8 cellular contexts compared by ENCODE assay signal in the genomic region with DNA sequence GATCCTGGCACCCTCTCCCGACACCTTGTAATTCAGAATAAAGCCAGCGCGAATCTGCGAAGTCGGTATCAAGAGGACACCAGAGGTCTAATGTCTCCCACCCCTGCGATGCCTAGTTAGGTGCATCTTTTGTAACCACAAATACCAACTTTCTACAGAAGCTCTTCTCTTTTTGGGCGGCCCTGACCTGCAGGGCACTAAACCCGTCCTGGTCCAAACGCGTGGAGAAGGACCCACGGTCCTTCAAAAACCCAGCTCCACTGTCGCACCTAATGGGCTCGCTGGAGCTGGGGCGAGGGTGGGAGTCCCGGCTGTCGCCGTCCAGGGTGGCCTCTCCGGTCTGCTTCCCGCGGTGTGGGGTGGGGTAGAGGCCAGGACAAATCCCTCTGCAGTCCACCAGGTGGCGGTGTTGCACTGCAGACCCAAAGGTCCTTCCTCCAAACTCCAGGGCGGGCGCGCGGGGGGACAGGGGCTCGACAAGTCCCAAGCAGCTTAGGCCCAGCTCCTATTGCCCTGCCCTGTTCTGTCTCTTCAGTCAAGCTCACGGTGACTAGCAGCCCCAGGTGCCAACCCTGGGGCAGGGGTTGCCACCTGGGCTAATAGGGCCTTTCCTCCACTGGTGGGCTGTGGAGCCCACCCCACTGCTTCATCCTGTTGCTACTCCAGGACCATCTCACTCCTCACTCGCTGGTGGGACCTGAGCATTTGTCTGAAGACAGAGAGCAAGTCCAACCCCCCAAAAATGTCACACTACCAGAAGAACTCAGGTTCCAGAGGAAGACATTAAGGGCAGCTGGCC. TPM values are rescaled to one million over a fixed set of nuclear protein-coding genes. Genes with fewer than 3 reads are reported as not detected.
DNase-seq lines count a peak whose midpoint lies in the region; ATAC-seq and TF ChIP-seq lines count a peak whose summit lies in the region.

No MANE protein-coding gene starts in this region.

- H3K9ac ChIP-seq in mucosa of rectum (ENCODE audit: low read depth in 1 of 2, low read length in 2 of 2) = peak overlapping the region; percentile 1 to 47

- peaks cover 13 to 14% of the 10 kb centered on the region in 2 donors for H3K4me1 ChIP-seq in mucosa of rectum (ENCODE audit: control insufficient read depth in 2 of 2, insufficient read depth in 2 of 2, low read length in 2 of 2)

- no peak for ATAC-seq in GM19452 (IDR thresholded peaks at IDR 0.05; ENCODE audit: unreplicated experiment)

- H3K36me3 ChIP-seq in mucosa of rectum (ENCODE audit: control insufficient read depth in 2 of 2, insufficient read depth in 2 of 2, low read length in 2 of 2) = no peaks in the 10 kb centered on the region

- H3K9me3 ChIP-seq in mucosa of rectum (ENCODE audit: control insufficient read depth in 2 of 2, low read length in 2 of 2) = no peaks in the 10 kb centered on the region

- peak overlapping the region in 1 of 2 donors; percentile 29 for H3K27ac ChIP-seq in mucosa of rectum (ENCODE audit: low read depth in 2 of 2, low read length in 2 of 2)

- DNase-seq in DMS 273 treated with DMSO at 0.1 percent for 48 hours (lab: John Stamatoyannopoulos, UW) (peak; percentile 42), HK-2 (ENCODE audit: unreplicated experiment) (peak; percentile 79), NOMO-1 treated with dmso at 0.1 percent for 144 hours (lab: John Stamatoyannopoulos, UW; ENCODE audit: unreplicated experiment) (peak; percentile 44), epithelial cell of proximal tubule (ENCODE audit: low read depth) (no peak)
- DNase-seq in activated CD8-positive, alpha-beta memory T cell treated with anti-CD3 and anti-CD28 coated beads, Interleukin-2, amount 50 U/mL, for 48 hours = peak; percentile 94
- peak; percentile 91 for DNase-seq in stimulated activated CD8-positive, alpha-beta memory T cell treated with anti-CD3 and anti-CD28 coated beads, Interleukin-4, amount 100 ng/mL, for 48 hours

- peak; percentile 78 for TF ChIP-seq CTCF in epithelial cell of proximal tubule (conservative IDR thresholded peaks at IDR 0.05; ENCODE audit: low read depth, low read length)

- peaks cover 32 to 44% of the 10 kb centered on the region in 2 donors for H3K27me3 ChIP-seq in mucosa of rectum (ENCODE audit: control insufficient read depth in 2 of 2, insufficient read depth in 2 of 2, low read length in 2 of 2)

- H3K4me3 ChIP-seq in epithelial cell of proximal tubule (ENCODE audit: low read depth, low read length) (no peak overlapping the region), mucosa of rectum (ENCODE audit: low read length in 2 of 2) (no peak overlapping the region)

RNA-seq across cellular contexts. Expression of a gene that starts 2.7 kb away (rescaled TPM):
- total RNA-seq in epithelial cell of proximal tubule = not detected in 2 replicates

RNA-seq across cellular contexts. Expression of a gene that starts 10.9 kb away (rescaled TPM):
- 75.0 and 119 TPM in 2 replicates for total RNA-seq in epithelial cell of proximal tubule

RNA-seq across cellular contexts. Expression of a gene that starts 14.2 kb away (rescaled TPM):
- 2.2 and 6.4 TPM in 2 replicates for total RNA-seq in epithelial cell of proximal tubule

RNA-seq across cellular contexts. Expression of a gene that starts 40.8 kb away (rescaled TPM):
- total RNA-seq in epithelial cell of proximal tubule = 16.9 and 32.1 TPM in 2 replicates

RNA-seq across cellular contexts. Expression of a gene that starts 47.3 kb away (rescaled TPM):
- total RNA-seq in epithelial cell of proximal tubule = 202 and 341 TPM in 2 replicates
